1 cellular context compared by ENCODE assay signal in genomic region chr16:67191995-67192681, GRCh38.
A peak's percentile ranks its signal among the peaks of the same experiment; 100 is the strongest.
TF ChIP-seq lines count a peak whose summit lies in the region.

TSS of gene E2F4 (plus strand) at chr16:67192155. CDS start at chr16:67192228, 73 bp downstream.

TF ChIP-seq in WTC11, 78 proteins besides CTCF, POLR2A, EP300 and RAD21 (continued from another document and continues in another):
- TF ChIP-seq HMGXB4 (CRISPR knock-in tag; IDR thresholded peaks at IDR 0.05) (no peak), TP53 (CRISPR knock-in tag; IDR thresholded peaks at IDR 0.05) (no peak), ZNF263 (CRISPR knock-in tag; IDR thresholded peaks at IDR 0.05; ENCODE audit: low read depth) (no peak), JAZF1 (CRISPR knock-in tag; IDR thresholded peaks at IDR 0.05) (no peak), ERG (CRISPR knock-in tag; IDR thresholded peaks at IDR 0.05) (no peak), STAT6 (CRISPR knock-in tag; conservative IDR thresholded peaks at IDR 0.05; ENCODE audit: low read depth) (no peak), E2F4 (CRISPR knock-in tag; IDR thresholded peaks at IDR 0.05; ENCODE audit: borderline replicate concordance, low read depth) (0 out of 2 replicates have a peak, but pooled peaks have one; percentile 25), ATF6 (CRISPR knock-in tag; IDR thresholded peaks at IDR 0.05) (no peak), GTF2I (CRISPR knock-in tag; conservative IDR thresholded peaks at IDR 0.05) (no peak), ATF2 (CRISPR knock-in tag; IDR thresholded peaks at IDR 0.05; ENCODE audit: borderline replicate concordance, low read depth) (no peak), ZNF416 (CRISPR knock-in tag; IDR thresholded peaks at IDR 0.05) (no peak), ZBTB21 (CRISPR knock-in tag; IDR thresholded peaks at IDR 0.05; ENCODE audit: borderline replicate concordance) (no peak), FOXP1 (CRISPR knock-in tag; IDR thresholded peaks at IDR 0.05; ENCODE audit: borderline replicate concordance) (peak; percentile 82), KAT7 (CRISPR knock-in tag; IDR thresholded peaks at IDR 0.05; ENCODE audit: borderline replicate concordance) (no peak), HMGA2 (CRISPR knock-in tag; IDR thresholded peaks at IDR 0.05) (no peak), SOX15 (CRISPR knock-in tag; IDR thresholded peaks at IDR 0.05) (no peak), SP1 (CRISPR knock-in tag; conservative IDR thresholded peaks at IDR 0.05) (peak; percentile 60), ZNF121 (CRISPR knock-in tag; IDR thresholded peaks at IDR 0.05) (peak; percentile 72; the same call in 1 of the 2 replicates), ZNF671 (CRISPR knock-in tag; IDR thresholded peaks at IDR 0.05) (no peak), ZNF512 (CRISPR knock-in tag; IDR thresholded peaks at IDR 0.05; ENCODE audit: borderline replicate concordance) (no peak), RORB (CRISPR knock-in tag; IDR thresholded peaks at IDR 0.05) (no peak), AR (CRISPR knock-in tag; IDR thresholded peaks at IDR 0.05) (no peak), E2F5 (CRISPR knock-in tag; IDR thresholded peaks at IDR 0.05) (no peak), FOXP4 (CRISPR knock-in tag; IDR thresholded peaks at IDR 0.05) (peak; percentile 77; the same call in 1 of the 2 replicates), FOXJ3 (CRISPR knock-in tag; IDR thresholded peaks at IDR 0.05; ENCODE audit: borderline replicate concordance) (no peak), ATF3 (CRISPR knock-in tag; conservative IDR thresholded peaks at IDR 0.05) (no peak), RELA (CRISPR knock-in tag; IDR thresholded peaks at IDR 0.05; ENCODE audit: borderline replicate concordance) (no peak), JUN (CRISPR knock-in tag; IDR thresholded peaks at IDR 0.05) (no peak), MAX (CRISPR knock-in tag; IDR thresholded peaks at IDR 0.05) (no peak; the same call in 1 of the 2 replicates), PRRX2 (CRISPR knock-in tag; IDR thresholded peaks at IDR 0.05) (no peak), EMX1 (CRISPR knock-in tag; IDR thresholded peaks at IDR 0.05) (no peak), PRDM15 (CRISPR knock-in tag; IDR thresholded peaks at IDR 0.05) (no peak), ZNF317 (CRISPR knock-in tag; IDR thresholded peaks at IDR 0.05; ENCODE audit: borderline replicate concordance, low read depth) (no peak), NR2C2 (CRISPR knock-in tag; IDR thresholded peaks at IDR 0.05) (no peak)
